ENCODE assay signal across 25 cellular contexts in the genomic region with DNA sequence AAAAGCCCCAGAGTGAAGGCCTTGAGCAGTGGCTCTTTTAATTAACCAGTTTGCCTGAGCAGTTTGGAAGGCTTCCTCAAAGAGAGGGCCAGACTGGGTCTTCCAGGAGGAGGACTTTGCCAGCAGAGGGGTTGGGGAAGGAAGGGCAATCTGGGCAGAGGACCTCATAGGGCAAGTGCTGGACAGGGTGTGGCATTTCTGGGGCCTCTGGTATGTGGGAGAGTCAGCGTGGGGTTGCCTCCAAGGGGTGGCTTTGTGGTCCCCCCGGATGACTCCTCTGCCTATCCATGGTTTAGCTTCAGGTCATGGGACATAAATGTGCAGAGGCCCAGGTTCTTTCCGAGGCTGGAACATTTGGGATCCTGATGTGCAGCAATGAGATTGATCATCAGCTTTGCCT. TPM values are rescaled to one million over a fixed set of nuclear protein-coding genes. Genes with fewer than 3 reads are reported as not detected.
A peak's percentile ranks its signal among the peaks of the same experiment; 100 is the strongest.
DNase-seq lines count a peak whose midpoint lies in the region; ATAC-seq and TF ChIP-seq lines count a peak whose summit lies in the region.
"Had no signal": no experiment of that assay in that cellular context is flagged by ENCODE, and none has a peak within 500 bp of the region (broad histone marks: within the 10 kb centered on the region; RNA-seq: fewer than 3 reads in every experiment).

No MANE protein-coding gene starts in this region.

- H3K4me3 ChIP-seq in right atrium auricular region: no peak overlapping the region
- H3K4me3 ChIP-seq: BLaER1, GM23338, HAP-1, K562, SJCRH30 had no signal

- no peaks in the 10 kb centered on the region for H3K27me3 ChIP-seq in right atrium auricular region
- H3K27me3 ChIP-seq: BLaER1, SJCRH30 had no signal

- H3K9me3 Mint-ChIP-seq in brain: no peaks in the 10 kb centered on the region
- H3K9me3 Mint-ChIP-seq in type B pancreatic cell: no peaks in the 10 kb centered on the region
- H3K9me3 Mint-ChIP-seq: GM23338 had no signal

- no peaks in the 10 kb centered on the region for H3K36me3 ChIP-seq in right atrium auricular region
- H3K36me3 ChIP-seq: BLaER1, HAP-1, SJCRH30 had no signal

- intact Hi-C loops in Right ventricle myocardium superior (cut with DNase I): no loop called here

- ATAC-seq in Right ventricle myocardium superior (ENCODE audit: poor library complexity) (no peak), GM21717 (IDR thresholded peaks at IDR 0.05; ENCODE audit: unreplicated experiment) (no peak), GM19467 (IDR thresholded peaks at IDR 0.05; ENCODE audit: unreplicated experiment) (no peak)
- ATAC-seq: GM23338, HepG2, K562, PC-3 had no signal

- DNase-seq in right atrium auricular region (ENCODE audit: low spot score) (peak; percentile 46), Right ventricle myocardium superior (no peak), myocyte (ENCODE audit: low read depth) (peak; percentile 9), type B pancreatic cell (ENCODE audit: extremely low spot score, unreplicated experiment) (peak; percentile 63)
- DNase-seq in stimulated activated CD4-positive, alpha-beta T cell treated with anti-CD3 and anti-CD28 coated beads, Interleukin-4, amount 100 ng/mL, for 24 hours: no peak
- DNase-seq: CD4-positive, alpha-beta memory T cell; COR-L47; Kasumi-1; NCI-H1092 treated with DMSO at 0.1 percent for 48 hours; NCI-H1436 treated with DMSO at 0.1 percent for 48 hours; NCI-H187 treated with DMSO at 0.1 percent for 48 hours; NCI-H2107; NCI-H446 treated with DMSO at 0.1 percent for 48 hours; NCI-H526; NK-92 treated with Interleukin-12 subunit alpha and Interleukin-12 subunit beta, amount 100 ng/mL, for 24 hours; PC-3 had no signal

- H3K9me3 ChIP-seq in right atrium auricular region: no peaks in the 10 kb centered on the region
- H3K9me3 ChIP-seq: BLaER1, HAP-1, SJCRH30 had no signal

- H3K27me3 Mint-ChIP-seq in brain: no peaks in the 10 kb centered on the region
- peaks cover 10% of the 10 kb centered on the region for H3K27me3 Mint-ChIP-seq in type B pancreatic cell

- H3K4me1 Mint-ChIP-seq in brain: peaks cover 88% of the 10 kb centered on the region
- peaks cover 15% of the 10 kb centered on the region for H3K4me1 Mint-ChIP-seq in type B pancreatic cell (ENCODE audit: unreplicated experiment)
- H3K4me1 Mint-ChIP-seq: CD4-positive, alpha-beta memory T cell had no signal

- H3K4me1 ChIP-seq in right atrium auricular region: no peaks in the 10 kb centered on the region
- H3K4me1 ChIP-seq: HAP-1 had no signal

- H3K4me3 Mint-ChIP-seq in brain (no peak overlapping the region), type B pancreatic cell (no peak overlapping the region)
- H3K4me3 Mint-ChIP-seq: CD4-positive, alpha-beta memory T cell; GM23338 had no signal

- H3K36me3 Mint-ChIP-seq in brain: peaks cover 5% of the 10 kb centered on the region
- no peaks in the 10 kb centered on the region for H3K36me3 Mint-ChIP-seq in type B pancreatic cell
- H3K36me3 Mint-ChIP-seq: CD4-positive, alpha-beta memory T cell had no signal

- H3K27ac Mint-ChIP-seq in brain (peak overlapping the region in 3 of 5 experiments; percentile 38 to 64 (median 52)), type B pancreatic cell (no peak overlapping the region)
- H3K27ac Mint-ChIP-seq: CD4-positive, alpha-beta memory T cell; GM23338 had no signal

- TF ChIP-seq CTCF in right atrium auricular region (IDR thresholded peaks at IDR 0.05) (no peak), brain (conservative IDR thresholded peaks at IDR 0.05) (no peak), type B pancreatic cell (conservative IDR thresholded peaks at IDR 0.05) (no peak)

- no peak overlapping the region for H3K27ac ChIP-seq in right atrium auricular region
- H3K27ac ChIP-seq: BLaER1 had no signal

RNA-seq across cellular contexts. Expression of a gene that starts 12.6 kb away (rescaled TPM):
- total RNA-seq in right atrium auricular region: 1 to 10 TPM; 1.5 to 3.5 TPM
- total RNA-seq in Right ventricle myocardium superior: 1.3 TPM
- 0.37 TPM for polyA plus RNA-seq in brain (ENCODE audit: insufficient read depth, low read depth, low replicate concordance)
- total RNA-seq in myocyte: 0.68 and 0.86 TPM in 2 replicates
- 4.5 TPM for polyA plus RNA-seq in myocyte (2012)
- total RNA-seq in type B pancreatic cell (ENCODE audit: low replicate concordance): 10.5 and 28.6 TPM in 2 replicates
- total RNA-seq: CD4-positive, alpha-beta memory T cell; HepG2 had no signal
- polyA plus RNA-seq: CD4-positive, alpha-beta memory T cell; HepG2; K562 had no signal

Comparison
In these comparisons a context has a peak if more than half of its experiments do, and no peak if none do; other contexts are left out.
1. DNase-seq: peak in right atrium auricular region (single experiment), myocyte (single experiment) and type B pancreatic cell (single experiment); none in Right ventricle myocardium superior (single experiment) and stimulated activated CD4-positive, alpha-beta T cell treated with anti-CD3 and anti-CD28 coated beads, Interleukin-4, amount 100 ng/mL, for 24 hours (single experiment).